Comparison of ENCODE assay signal across 8 cellular contexts in the genomic region with DNA sequence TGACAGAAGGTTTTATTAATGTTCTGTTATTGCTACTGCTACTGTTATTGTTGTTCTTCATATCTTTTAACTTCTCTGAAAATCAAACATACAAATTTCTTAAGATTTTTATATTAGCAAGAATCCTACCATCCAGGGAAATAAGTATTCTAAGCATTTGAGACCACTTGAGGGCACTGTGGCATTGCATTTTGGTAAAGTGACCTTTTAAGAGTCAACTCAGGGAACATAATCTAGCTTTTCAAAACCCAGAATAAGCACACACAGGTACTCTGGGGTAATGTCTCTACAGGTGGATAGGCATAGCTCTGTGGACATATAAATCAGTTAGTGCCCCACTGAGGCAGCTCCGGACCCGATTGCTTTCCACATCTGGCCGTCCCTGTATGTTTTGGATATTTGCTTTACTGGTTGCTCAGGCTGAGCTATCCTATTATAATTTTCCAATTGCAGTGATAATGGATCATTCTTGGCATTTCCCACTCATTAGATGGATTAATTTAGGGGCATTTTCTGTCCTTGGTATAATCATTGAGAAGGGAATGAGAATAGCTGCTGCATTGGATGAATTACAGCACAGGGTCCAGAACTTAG.
DNase-seq lines count a peak whose midpoint lies in the region; ATAC-seq and TF ChIP-seq lines count a peak whose summit lies in the region.

No MANE protein-coding gene starts in this region.

- CTCF ChIA-PET in Calu3 (lab: Charles Lee): no interaction called here

- TF ChIP-seq CTCF in Calu3 (IDR thresholded peaks at IDR 0.05; ENCODE audit: unreplicated experiment): no peak

- no peaks in the 10 kb centered on the region for H3K27me3 Mint-ChIP-seq in Calu3 (ENCODE audit: unreplicated experiment)

- H3K36me3 Mint-ChIP-seq in Calu3 (ENCODE audit: insufficient read depth, unreplicated experiment): no peaks in the 10 kb centered on the region

- ATAC-seq in HG03196 (IDR thresholded peaks at IDR 0.05; ENCODE audit: unreplicated experiment) (no peak), HG03457 (IDR thresholded peaks at IDR 0.05; ENCODE audit: unreplicated experiment) (no peak)

- peaks cover 29% of the 10 kb centered on the region for H3K9me3 Mint-ChIP-seq in Calu3 (ENCODE audit: low read depth, unreplicated experiment)

- peak; percentile 54 for DNase-seq in DMS153 (lab: John Stamatoyannopoulos, UW)
- peak; percentile 14 for DNase-seq in NCI-H1105 (lab: John Stamatoyannopoulos, UW)
- peak; percentile 63 for DNase-seq in astrocyte of the hippocampus (ENCODE audit: low read depth, low spot score)
- DNase-seq in kidney glomerular epithelial cell (lab: John Stamatoyannopoulos, UW): peak; percentile 14
- DNase-seq in Calu3: no peak
- no peak for DNase-seq in T-helper 1 cell

- no peak overlapping the region for H3K27ac Mint-ChIP-seq in Calu3 (ENCODE audit: unreplicated experiment)

- intact Hi-C loops in Calu3 (cut with micrococcal nuclease; ENCODE audit: unreplicated experiment): loop anchor here (5.0 kb wide), 1 partner anchor 1656 kb away; no protein-coding TSS in a partner anchor

- no TSS peak for BruUV-seq in Calu3 (replicated peaks; lab: Mats Ljungman, UMichigan)

- no peaks in the 10 kb centered on the region for H3K4me1 Mint-ChIP-seq in Calu3 (ENCODE audit: low read depth, unreplicated experiment)

- H3K4me3 Mint-ChIP-seq in Calu3 (ENCODE audit: low read depth, unreplicated experiment): no peak overlapping the region

Comparison
In these comparisons a context has a peak if more than half of its experiments do, and no peak if none do; other contexts are left out.
1. DNase-seq: peak in DMS153 (single experiment), NCI-H1105 (single experiment), astrocyte of the hippocampus (single experiment) and kidney glomerular epithelial cell (single experiment); none in Calu3 (single experiment) and T-helper 1 cell (0 of 5).